1 cellular context compared by ENCODE assay signal in the genomic region with DNA sequence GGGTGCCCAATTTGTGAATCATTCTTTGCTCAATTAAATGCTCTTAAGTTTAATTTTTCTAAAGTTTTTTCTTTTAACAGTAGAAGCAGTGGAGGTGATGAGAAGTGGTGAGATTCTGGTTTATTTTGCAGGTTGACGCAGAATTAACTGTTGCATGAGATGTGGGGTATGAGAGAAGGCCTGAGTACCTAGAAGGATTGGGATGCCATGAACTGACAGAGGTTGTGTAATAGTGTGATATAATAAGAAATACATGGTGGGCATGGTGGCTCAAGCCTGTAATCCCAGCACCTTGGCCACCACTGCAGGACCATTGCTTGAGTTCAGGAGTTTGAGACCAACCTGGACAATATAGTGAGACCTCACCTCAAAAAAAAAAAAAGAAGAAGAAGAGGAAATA.
TF ChIP-seq lines count a peak whose summit lies in the region.

No MANE protein-coding gene starts in this region.

TF ChIP-seq in IMR-90, 13 proteins besides CTCF, POLR2A, EP300 and RAD21 (continued from another document):
- TF ChIP-seq, protein P1, sequence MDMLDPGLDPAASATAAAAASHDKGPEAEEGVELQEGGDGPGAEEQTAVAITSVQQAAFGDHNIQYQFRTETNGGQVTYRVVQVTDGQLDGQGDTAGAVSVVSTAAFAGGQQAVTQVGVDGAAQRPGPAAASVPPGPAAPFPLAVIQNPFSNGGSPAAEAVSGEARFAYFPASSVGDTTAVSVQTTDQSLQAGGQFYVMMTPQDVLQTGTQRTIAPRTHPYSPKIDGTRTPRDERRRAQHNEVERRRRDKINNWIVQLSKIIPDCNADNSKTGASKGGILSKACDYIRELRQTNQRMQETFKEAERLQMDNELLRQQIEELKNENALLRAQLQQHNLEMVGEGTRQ (IDR thresholded peaks at IDR 0.05; ENCODE audit: low read depth, low read length), result no peak
- TF ChIP-seq RFX5 (IDR thresholded peaks at IDR 0.05; ENCODE audit: low read depth, low read length), result no peak
